Comparison of ENCODE assay signal across 1 cellular context in the genomic region with DNA sequence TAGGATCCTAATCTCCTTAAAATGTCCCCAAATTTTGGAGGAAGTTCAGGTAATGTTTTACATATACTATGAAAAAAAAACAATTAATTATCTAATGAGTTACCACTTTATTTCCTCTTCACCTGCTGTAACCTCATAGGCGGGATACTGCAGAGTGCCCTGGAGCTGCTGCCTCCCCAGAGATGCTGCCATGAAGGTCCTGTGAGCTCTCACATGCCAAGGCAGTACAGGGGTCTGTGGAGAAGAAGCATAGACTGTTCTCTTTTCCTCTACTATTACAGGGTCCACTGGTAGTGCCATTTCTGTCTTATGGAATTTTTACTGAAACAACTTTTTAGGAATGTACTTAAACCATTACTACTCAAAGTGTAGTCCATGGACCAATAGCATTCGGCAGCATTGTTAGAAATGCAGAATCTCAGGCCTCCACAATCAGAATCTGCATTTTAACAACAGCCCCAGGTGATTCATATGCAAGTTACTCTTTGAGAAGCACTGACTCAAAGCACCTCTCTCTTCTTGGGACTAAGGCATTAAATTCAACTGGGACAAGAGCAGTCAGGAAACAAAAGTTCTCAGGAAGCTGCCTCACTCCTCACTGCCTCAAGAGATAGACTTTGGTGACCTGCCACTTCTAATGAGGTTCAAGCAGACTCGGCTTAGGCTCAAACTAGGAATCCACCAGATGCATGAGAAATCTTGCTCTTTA.
TF ChIP-seq lines count a peak whose summit lies in the region.

No MANE protein-coding gene starts in this region.

TF ChIP-seq in WTC11, 78 proteins besides CTCF, POLR2A, EP300 and RAD21:
- TF ChIP-seq, protein P1, sequence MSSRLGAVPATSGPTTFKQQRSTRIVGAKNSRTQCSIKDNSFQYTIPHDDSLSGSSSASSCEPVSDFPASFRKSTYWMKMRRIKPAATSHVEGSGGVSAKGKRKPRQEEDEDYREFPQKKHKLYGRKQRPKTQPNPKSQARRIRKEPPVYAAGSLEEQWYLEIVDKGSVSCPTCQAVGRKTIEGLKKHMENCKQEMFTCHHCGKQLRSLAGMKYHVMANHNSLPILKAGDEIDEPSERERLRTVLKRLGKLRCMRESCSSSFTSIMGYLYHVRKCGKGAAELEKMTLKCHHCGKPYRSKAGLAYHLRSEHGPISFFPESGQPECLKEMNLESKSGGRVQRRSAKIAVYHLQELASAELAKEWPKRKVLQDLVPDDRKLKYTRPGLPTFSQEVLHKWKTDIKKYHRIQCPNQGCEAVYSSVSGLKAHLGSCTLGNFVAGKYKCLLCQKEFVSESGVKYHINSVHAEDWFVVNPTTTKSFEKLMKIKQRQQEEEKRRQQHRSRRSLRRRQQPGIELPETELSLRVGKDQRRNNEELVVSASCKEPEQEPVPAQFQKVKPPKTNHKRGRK (CRISPR knock-in tag; IDR thresholded peaks at IDR 0.05; ENCODE audit: borderline replicate concordance): no peak
- TF ChIP-seq TEAD1 (CRISPR knock-in tag; IDR thresholded peaks at IDR 0.05) (0 out of 2 replicates have a peak, but pooled peaks have one; percentile 41), TEAD4 (CRISPR knock-in tag; IDR thresholded peaks at IDR 0.05) (no peak)
- TF ChIP-seq, protein P2, sequence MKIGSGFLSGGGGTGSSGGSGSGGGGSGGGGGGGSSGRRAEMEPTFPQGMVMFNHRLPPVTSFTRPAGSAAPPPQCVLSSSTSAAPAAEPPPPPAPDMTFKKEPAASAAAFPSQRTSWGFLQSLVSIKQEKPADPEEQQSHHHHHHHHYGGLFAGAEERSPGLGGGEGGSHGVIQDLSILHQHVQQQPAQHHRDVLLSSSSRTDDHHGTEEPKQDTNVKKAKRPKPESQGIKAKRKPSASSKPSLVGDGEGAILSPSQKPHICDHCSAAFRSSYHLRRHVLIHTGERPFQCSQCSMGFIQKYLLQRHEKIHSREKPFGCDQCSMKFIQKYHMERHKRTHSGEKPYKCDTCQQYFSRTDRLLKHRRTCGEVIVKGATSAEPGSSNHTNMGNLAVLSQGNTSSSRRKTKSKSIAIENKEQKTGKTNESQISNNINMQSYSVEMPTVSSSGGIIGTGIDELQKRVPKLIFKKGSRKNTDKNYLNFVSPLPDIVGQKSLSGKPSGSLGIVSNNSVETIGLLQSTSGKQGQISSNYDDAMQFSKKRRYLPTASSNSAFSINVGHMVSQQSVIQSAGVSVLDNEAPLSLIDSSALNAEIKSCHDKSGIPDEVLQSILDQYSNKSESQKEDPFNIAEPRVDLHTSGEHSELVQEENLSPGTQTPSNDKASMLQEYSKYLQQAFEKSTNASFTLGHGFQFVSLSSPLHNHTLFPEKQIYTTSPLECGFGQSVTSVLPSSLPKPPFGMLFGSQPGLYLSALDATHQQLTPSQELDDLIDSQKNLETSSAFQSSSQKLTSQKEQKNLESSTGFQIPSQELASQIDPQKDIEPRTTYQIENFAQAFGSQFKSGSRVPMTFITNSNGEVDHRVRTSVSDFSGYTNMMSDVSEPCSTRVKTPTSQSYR (CRISPR knock-in tag; IDR thresholded peaks at IDR 0.05): no peak
